Comparison of ENCODE assay signal across 1 cellular context in the genomic region with DNA sequence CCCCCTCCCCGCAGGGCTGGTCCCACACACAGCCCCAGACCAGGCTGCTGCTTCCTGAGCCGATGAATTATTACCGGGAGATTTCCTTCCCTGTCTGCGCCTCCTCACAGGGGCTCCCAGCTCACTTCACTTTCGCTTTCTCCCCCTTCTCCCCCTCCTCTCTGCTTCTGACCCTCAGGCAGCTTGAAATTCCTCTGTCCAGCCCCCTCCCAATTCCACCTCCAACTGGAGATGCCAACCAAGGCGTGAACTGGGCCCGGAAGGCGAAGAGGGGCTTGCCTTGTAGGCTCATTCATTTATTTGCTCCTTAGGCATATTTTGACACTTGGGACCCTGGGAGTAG.
TF ChIP-seq lines count a peak whose summit lies in the region.

No MANE protein-coding gene starts in this region.

TF ChIP-seq in HepG2, 621 proteins besides CTCF, POLR2A, EP300 and RAD21:
- no peak for TF ChIP-seq ZNF670 (CRISPR knock-in tag; IDR thresholded peaks at IDR 0.05; ENCODE audit: borderline replicate concordance)
- TF ChIP-seq SRY (CRISPR knock-in tag; IDR thresholded peaks at IDR 0.05), result no peak
- TF ChIP-seq, protein P1, sequence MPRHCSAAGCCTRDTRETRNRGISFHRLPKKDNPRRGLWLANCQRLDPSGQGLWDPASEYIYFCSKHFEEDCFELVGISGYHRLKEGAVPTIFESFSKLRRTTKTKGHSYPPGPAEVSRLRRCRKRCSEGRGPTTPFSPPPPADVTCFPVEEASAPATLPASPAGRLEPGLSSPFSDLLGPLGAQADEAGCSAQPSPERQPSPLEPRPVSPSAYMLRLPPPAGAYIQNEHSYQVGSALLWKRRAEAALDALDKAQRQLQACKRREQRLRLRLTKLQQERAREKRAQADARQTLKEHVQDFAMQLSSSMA (CRISPR knock-in tag; IDR thresholded peaks at IDR 0.05), result no peak
- TF ChIP-seq ZNF672 (CRISPR knock-in tag; IDR thresholded peaks at IDR 0.05), result no peak
- TF ChIP-seq ZNF296 (CRISPR knock-in tag; conservative IDR thresholded peaks at IDR 0.05), result no peak
- TF ChIP-seq ZNF768 (CRISPR knock-in tag; IDR thresholded peaks at IDR 0.05), result no peak
- TF ChIP-seq ZKSCAN5 (CRISPR knock-in tag; IDR thresholded peaks at IDR 0.05), result no peak
- no peak for TF ChIP-seq RFXAP (CRISPR knock-in tag; IDR thresholded peaks at IDR 0.05; ENCODE audit: borderline replicate concordance)
- no peak for TF ChIP-seq MXI1 (IDR thresholded peaks at IDR 0.05; ENCODE audit: borderline replicate concordance, low read depth, low read length)
- TF ChIP-seq, protein P2, sequence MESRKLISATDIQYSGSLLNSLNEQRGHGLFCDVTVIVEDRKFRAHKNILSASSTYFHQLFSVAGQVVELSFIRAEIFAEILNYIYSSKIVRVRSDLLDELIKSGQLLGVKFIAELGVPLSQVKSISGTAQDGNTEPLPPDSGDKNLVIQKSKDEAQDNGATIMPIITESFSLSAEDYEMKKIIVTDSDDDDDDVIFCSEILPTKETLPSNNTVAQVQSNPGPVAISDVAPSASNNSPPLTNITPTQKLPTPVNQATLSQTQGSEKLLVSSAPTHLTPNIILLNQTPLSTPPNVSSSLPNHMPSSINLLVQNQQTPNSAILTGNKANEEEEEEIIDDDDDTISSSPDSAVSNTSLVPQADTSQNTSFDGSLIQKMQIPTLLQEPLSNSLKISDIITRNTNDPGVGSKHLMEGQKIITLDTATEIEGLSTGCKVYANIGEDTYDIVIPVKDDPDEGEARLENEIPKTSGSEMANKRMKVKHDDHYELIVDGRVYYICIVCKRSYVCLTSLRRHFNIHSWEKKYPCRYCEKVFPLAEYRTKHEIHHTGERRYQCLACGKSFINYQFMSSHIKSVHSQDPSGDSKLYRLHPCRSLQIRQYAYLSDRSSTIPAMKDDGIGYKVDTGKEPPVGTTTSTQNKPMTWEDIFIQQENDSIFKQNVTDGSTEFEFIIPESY (CRISPR knock-in tag; IDR thresholded peaks at IDR 0.05), result no peak
